Comparison of ENCODE assay signal across 18 cellular contexts in genomic region chr6:167996424-167997199, GRCh38. TPM values are rescaled to one million over a fixed set of nuclear protein-coding genes. Genes with fewer than 3 reads are reported as not detected.
A peak's percentile ranks its signal among the peaks of the same experiment; 100 is the strongest.
DNase-seq lines count a peak whose midpoint lies in the region; TF ChIP-seq lines count a peak whose summit lies in the region.
"Had no signal": no experiment of that assay in that cellular context is flagged by ENCODE, and none has a peak within 500 bp of the region (broad histone marks: within the 10 kb centered on the region; RNA-seq: fewer than 3 reads in every experiment).

No MANE protein-coding gene starts in this region.

- H2BK5ac ChIP-seq in H9 (ENCODE audit: insufficient read length, low read length) = no peak overlapping the region

- H3K4me3 Mint-ChIP-seq in H9 = peak overlapping the region in 1 of 2 experiments; percentile 32; a peak in 2 of 5 replicates
- peak overlapping the region; percentile 40 for H3K4me3 Mint-ChIP-seq in mesothelial cell of epicardium
- H3K4me3 Mint-ChIP-seq: activated T-cell treated with anti-CD3 and anti-CD28 coated beads, Interleukin-2, amount 50 U/mL, for 4 hours had no signal

- no peak overlapping the region for H2AK5ac ChIP-seq in H9 (ENCODE audit: insufficient read length, low read length)

- H3K23me2 ChIP-seq in H9 (ENCODE audit: insufficient read length, low read depth, low read length, poor library complexity, severe bottlenecking) = no peaks in the 10 kb centered on the region

- CTCF ChIA-PET in BJ (lab: Yijun Ruan, JAX) = no interaction called here

- no peak overlapping the region for H2BK15ac ChIP-seq in H9 (ENCODE audit: low read depth, low read length)

- no peak overlapping the region for H2BK12ac ChIP-seq in H9 (ENCODE audit: insufficient read length, low read depth, low read length)

- H3K4me1 ChIP-seq in H9 (ENCODE audit: insufficient read depth, low read length) = no peaks in the 10 kb centered on the region; the same call in 1 of the 2 replicates
- H3K4me1 ChIP-seq in HAP-1 = no peaks in the 10 kb centered on the region
- H3K4me1 ChIP-seq: esophagus squamous epithelium, pancreas, transverse colon had no signal

- no peak overlapping the region for H4K5ac ChIP-seq in H9 (ENCODE audit: insufficient read length, low read depth, low read length)

- no peak overlapping the region for H3K18ac ChIP-seq in H9 (ENCODE audit: insufficient read length, low read depth, low read length)

- TF ChIP-seq CTCF in BJ (IDR thresholded peaks at IDR 0.05; ENCODE audit: insufficient read depth, low read depth, low read length) = 0 out of 2 replicates have a peak, but pooled peaks have one; percentile 8
- peak; percentile 24; the same call in 2 of the 3 replicates for TF ChIP-seq CTCF in H9 (conservative IDR thresholded peaks at IDR 0.05)
- TF ChIP-seq CTCF in mesothelial cell of epicardium (IDR thresholded peaks at IDR 0.05; ENCODE audit: unreplicated experiment) = no peak

- POLR2A ChIA-PET in BJ (lab: Charles Lee) = no interaction called here

- no peak overlapping the region for H2BK120ac ChIP-seq in H9 (ENCODE audit: low read depth, low read length, poor library complexity, severe bottlenecking)

- no peaks in the 10 kb centered on the region for H3K36me3 ChIP-seq in BJ (ENCODE audit: control insufficient read depth, insufficient read depth, low read length)
- no peaks in the 10 kb centered on the region for H3K36me3 ChIP-seq in HAP-1 (replicated peaks)
- H3K36me3 ChIP-seq: esophagus squamous epithelium, pancreas, transverse colon had no signal

- peaks cover 5 to 10% of the 10 kb centered on the region in 2 experiments; a peak in 4 of 5 replicates for H3K9me3 Mint-ChIP-seq in H9
- no peaks in the 10 kb centered on the region for H3K9me3 Mint-ChIP-seq in mesothelial cell of epicardium
- H3K9me3 Mint-ChIP-seq: activated T-cell treated with anti-CD3 and anti-CD28 coated beads, Interleukin-2, amount 50 U/mL, for 4 hours had no signal

- no peak overlapping the region for H2AFZ ChIP-seq in H9 (ENCODE audit: low read length)

- no peaks in the 10 kb centered on the region for H3K79me2 ChIP-seq in H9 (ENCODE audit: insufficient read depth, low read length)

- H3K27me3 Mint-ChIP-seq in H9 (ENCODE audit: low read depth) (no peaks in the 10 kb centered on the region), mesothelial cell of epicardium (ENCODE audit: low read depth) (no peaks in the 10 kb centered on the region)

- H3K36me3 Mint-ChIP-seq in H9 (ENCODE audit: insufficient read depth in 1 of 3, low read depth in 3 of 3) = peaks cover 1 to 9% (median 5%) of the 10 kb centered on the region in 3 experiments; a peak in 2 of 7 replicates
- H3K36me3 Mint-ChIP-seq in mesothelial cell of epicardium = no peaks in the 10 kb centered on the region

- DNase-seq in BJ (ENCODE audit: low read depth) = no peak
- peak; percentile 54 for DNase-seq in H9
- peak; percentile 54 for DNase-seq in cerebellar cortex (ENCODE audit: low spot score)
- no peak for DNase-seq in mesothelial cell of epicardium (ENCODE audit: low spot score in 2 of 2, unreplicated experiment in 2 of 2)
- no peak for DNase-seq in RKO (ENCODE audit: low spot score)
- DNase-seq in NCI-H774 (lab: John Stamatoyannopoulos, UW) = no peak
- no peak for DNase-seq in NCI-H1417 (lab: John Stamatoyannopoulos, UW)
- DNase-seq in HAP-1 (ENCODE audit: low spot score in 2 of 2) = no peak
- DNase-seq: activated T-cell treated with anti-CD3 and anti-CD28 coated beads, Interleukin-2, amount 50 U/mL, for 4 hours; cortex of kidney; EL; esophagus squamous epithelium; midbrain; NCI-H2029 treated with DMSO at 0.1 percent for 48 hours; OCI-M1; pancreas; transverse colon had no signal

- H3K23ac ChIP-seq in H9 (ENCODE audit: insufficient read length, low read depth, low read length) = no peak overlapping the region

- H2BK20ac ChIP-seq in H9 (ENCODE audit: low read depth, low read length, poor library complexity, severe bottlenecking) = no peak overlapping the region

- H3K27ac Mint-ChIP-seq in H9 = peak overlapping the region in 1 of 3 experiments; percentile 72; a peak in 1 of 7 replicates
- no peak overlapping the region for H3K27ac Mint-ChIP-seq in mesothelial cell of epicardium

- no peak overlapping the region for H3K56ac ChIP-seq in H9 (ENCODE audit: insufficient read length, low read depth, low read length)

- H3K4me1 Mint-ChIP-seq in H9 = peaks cover 4 to 13% of the 10 kb centered on the region in 2 experiments; a peak in 3 of 4 replicates
- peaks cover 11% of the 10 kb centered on the region for H3K4me1 Mint-ChIP-seq in mesothelial cell of epicardium

- no peak overlapping the region; the same call in 1 of the 2 replicates for H3K14ac ChIP-seq in H9 (ENCODE audit: insufficient read depth, low read length)

- H4K91ac ChIP-seq in H9 (ENCODE audit: insufficient read length, low read depth, low read length) = no peak overlapping the region

- in situ Hi-C loops in HAP-1 (cut with MboI; ENCODE audit: low sequenced_read_pairs) = no loop called here

- no peak overlapping the region for H3K27ac ChIP-seq in H9 (ENCODE audit: insufficient read length, low read depth, low read length)
- H3K27ac ChIP-seq: esophagus squamous epithelium, pancreas, transverse colon had no signal

- no peak overlapping the region for H3K9ac ChIP-seq in H9 (ENCODE audit: extremely low read depth, insufficient read length, low read length)

- no peak overlapping the region for H4K8ac ChIP-seq in H9 (replicated peaks; ENCODE audit: insufficient read length, low read depth, low read length)

- H3K4me3 ChIP-seq in BJ (ENCODE audit: low read depth, low read length) = no peak overlapping the region
- H3K4me3 ChIP-seq in HAP-1 = no peak overlapping the region
- H3K4me3 ChIP-seq: esophagus squamous epithelium, pancreas, transverse colon had no signal

- no peaks in the 10 kb centered on the region for H4K20me1 ChIP-seq in H9 (ENCODE audit: control insufficient read depth, insufficient read depth, insufficient read length)

- no peak overlapping the region for H3K4me2 ChIP-seq in H9 (ENCODE audit: insufficient read depth, insufficient read length, low read length)

- H3T11ph ChIP-seq in H9 (ENCODE audit: low read length) = no peak overlapping the region

- H3K27me3 ChIP-seq in BJ (ENCODE audit: control insufficient read depth, insufficient read depth, low read length) = 0 out of 2 replicates have a peak, but pooled peaks cover 1% of the 10 kb centered on the region
- no peaks in the 10 kb centered on the region for H3K27me3 ChIP-seq in H9 (ENCODE audit: insufficient read depth, low read length)
- no peaks in the 10 kb centered on the region for H3K27me3 ChIP-seq in HAP-1 (ENCODE audit: low read depth)
- H3K27me3 ChIP-seq: pancreas, transverse colon had no signal

- H3K79me1 ChIP-seq in H9 (ENCODE audit: insufficient read depth, low read depth, low read length, poor library complexity, severe bottlenecking) = no peaks in the 10 kb centered on the region

- H3K9me3 ChIP-seq in H9 (ENCODE audit: control insufficient read depth, low read depth, low read length) (no peaks in the 10 kb centered on the region), HAP-1 (no peaks in the 10 kb centered on the region)
- H3K9me3 ChIP-seq: esophagus squamous epithelium, pancreas, transverse colon had no signal

- WGBS in H9 (ENCODE audit: extremely low coverage, insufficient read length, low lambda C conversion rate) = no CpG with 5 or more reads among the region's 43 CpGs

- H3K4ac ChIP-seq in H9 (ENCODE audit: low read depth, low read length) = no peak overlapping the region

RNA-seq across cellular contexts. Expression of gene KIF25, which starts 0.9 kb away (rescaled TPM):
- not detected in 2 replicates for polyA plus RNA-seq in BJ (2011; rRNA removed)
- not detected in 2 replicates for polyA minus RNA-seq in BJ (2011; rRNA and poly(A)+ RNA removed)
- total RNA-seq in H9 (2021) = 0.22 and 0.59 TPM in 2 replicates
- 0.47 to 1.6 TPM (median 0.95 TPM) in 3 replicates for total RNA-seq in mesothelial cell of epicardium
- total RNA-seq: activated T-cell treated with anti-CD3 and anti-CD28 coated beads, Interleukin-2, amount 50 U/mL, for 4 hours; LHCN-M2; transverse colon had no signal

Comparison
In these comparisons a context has a peak if more than half of its experiments do, and no peak if none do; other contexts are left out.
1. DNase-seq: peak in H9 (single experiment) and cerebellar cortex (single experiment); none in BJ (single experiment), mesothelial cell of epicardium (0 of 2), RKO (single experiment), NCI-H774 (single experiment), NCI-H1417 (0 of 3) and HAP-1 (0 of 2).